ENCODE assay signal across 8 cellular contexts in the genomic region with DNA sequence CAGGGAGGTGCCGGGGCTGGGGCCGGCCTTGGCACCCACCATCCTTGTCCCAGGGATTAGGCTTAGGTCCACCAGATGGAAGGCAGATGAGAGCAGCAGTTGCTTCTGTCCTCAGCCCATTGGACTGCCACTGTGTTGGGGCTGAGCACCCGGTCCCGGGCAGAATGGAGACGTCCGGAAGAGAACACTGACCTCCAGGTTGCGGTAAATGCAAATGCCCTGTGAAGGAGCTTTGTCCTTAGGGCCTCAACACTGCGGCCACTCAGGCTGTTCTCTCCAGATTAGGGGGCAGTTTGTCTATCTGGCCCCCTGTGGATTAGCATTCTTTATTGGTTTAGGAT. TPM values are rescaled to one million over a fixed set of nuclear protein-coding genes. Genes with fewer than 3 reads are reported as not detected.
DNase-seq lines count a peak whose midpoint lies in the region; ATAC-seq and TF ChIP-seq lines count a peak whose summit lies in the region.

SERINC4 (minus strand) TSS at position 276 of the 341 bp plus-strand sequence; CDS start at position 42, 234 bp downstream.

- peak within 1 kb of the TSS; percentile 73 for H3K9ac ChIP-seq in MM.1S (ENCODE audit: low read length)
- peak within 1 kb of the TSS; percentile 95 for H3K9ac ChIP-seq in duodenal mucosa (ENCODE audit: low read depth in 1 of 2, low read length in 2 of 2)

- TF ChIP-seq CTCF in AG04450 (IDR thresholded peaks at IDR 0.05; ENCODE audit: low read depth, low read length) = no peak
- TF ChIP-seq CTCF in MM.1S (IDR thresholded peaks at IDR 0.05; ENCODE audit: low read length) = no peak

- peaks cover 5% of the 10 kb centered on the region for H3K4me1 ChIP-seq in MM.1S (ENCODE audit: low read length)
- peaks cover 35 to 41% of the 10 kb centered on the region in 2 donors for H3K4me1 ChIP-seq in duodenal mucosa (ENCODE audit: control insufficient read depth in 1 of 2, insufficient read depth in 2 of 2, low read length in 2 of 2)
- peaks cover 22 to 32% of the 10 kb centered on the region in 2 donors for H3K4me1 ChIP-seq in muscle layer of duodenum (ENCODE audit: control insufficient read depth in 1 of 2, insufficient read depth in 2 of 2, low read length in 2 of 2)

- peaks cover 11% of the 10 kb centered on the region; the same call in 1 of the 2 replicates for H3F3A ChIP-seq in MM.1S (ENCODE audit: insufficient read depth, low read length)

- H3K27ac ChIP-seq in AG04450 (ENCODE audit: low read depth, low read length) (peak within 1 kb of the TSS; percentile 57), MM.1S (ENCODE audit: low read length) (peak within 1 kb of the TSS; percentile 9; the same call in 1 of the 2 replicates), duodenal mucosa (ENCODE audit: low read depth, low read length) (peak within 1 kb of the TSS; percentile 89), muscle layer of duodenum (ENCODE audit: low read length) (peak within 1 kb of the TSS; percentile 98)

- no peaks in the 10 kb centered on the region for H4K20me1 ChIP-seq in MM.1S (ENCODE audit: insufficient read depth, low read length)

- H3K27me3 ChIP-seq in AG04450 (ENCODE audit: control insufficient read depth, insufficient read depth, low read length) (no peaks in the 10 kb centered on the region), MM.1S (replicated peaks; ENCODE audit: insufficient read depth, low read length) (no peaks in the 10 kb centered on the region), duodenal mucosa (ENCODE audit: control insufficient read depth in 1 of 2, insufficient read depth in 2 of 2, low read length in 2 of 2) (no peaks in the 10 kb centered on the region), muscle layer of duodenum (ENCODE audit: low read depth, low read length) (no peaks in the 10 kb centered on the region)

- peaks cover 4% of the 10 kb centered on the region for H3K36me3 ChIP-seq in MM.1S (replicated peaks; ENCODE audit: insufficient read depth, low read length)
- H3K36me3 ChIP-seq in duodenal mucosa (ENCODE audit: control insufficient read depth in 1 of 2, insufficient read depth in 2 of 2, low read length in 2 of 2) = peaks cover 16 to 47% of the 10 kb centered on the region in 2 donors
- peaks cover 42 to 57% of the 10 kb centered on the region in 2 donors for H3K36me3 ChIP-seq in muscle layer of duodenum (ENCODE audit: control insufficient read depth in 1 of 2, insufficient read depth in 2 of 2, low read length in 2 of 2)

- no peak for DNase-seq in AG04450 (ENCODE audit: low read depth, low spot score)
- DNase-seq in MM.1S = no peak
- DNase-seq in stimulated activated CD4-positive, alpha-beta T cell treated with anti-CD3 and anti-CD28 coated beads, Interleukin-4, amount 100 ng/mL, for 4 hours = no peak
- no peak for DNase-seq in NCI-H1436 treated with DMSO at 0.1 percent for 48 hours (lab: John Stamatoyannopoulos, UW)

- H2AFZ ChIP-seq in MM.1S (ENCODE audit: low read length) = peak within 1 kb of the TSS; percentile 61

- H3K79me2 ChIP-seq in MM.1S (ENCODE audit: low read length) = peaks cover 23% of the 10 kb centered on the region

- POLR2A ChIA-PET in AG04450 (lab: Yijun Ruan, JAX) = interaction anchor here (0.7 to 2.0 kb wide), 6 partner anchors 10 to 737 kb away, joined by 3 to 18 read pairs (median 7); partner anchors contain the start of genes EIF3J, ELL3 and MFAP1

- H3K9me2 ChIP-seq in MM.1S (replicated peaks; ENCODE audit: insufficient read depth, low read length) = no peaks in the 10 kb centered on the region

- H3K9me3 ChIP-seq in AG04450 (ENCODE audit: control insufficient read depth, insufficient read depth, low read length) = peaks cover 3% of the 10 kb centered on the region; the same call in 1 of the 2 replicates
- H3K9me3 ChIP-seq in MM.1S (replicated peaks; ENCODE audit: insufficient read depth, low read length) = no peaks in the 10 kb centered on the region
- H3K9me3 ChIP-seq in duodenal mucosa (ENCODE audit: control insufficient read depth in 1 of 2, low read length in 2 of 2) = no peaks in the 10 kb centered on the region
- no peaks in the 10 kb centered on the region for H3K9me3 ChIP-seq in muscle layer of duodenum (ENCODE audit: control insufficient read depth in 1 of 2, low read length in 2 of 2)

- H3K4me2 ChIP-seq in MM.1S (ENCODE audit: low read depth, low read length) = peak within 1 kb of the TSS; percentile 59

- CTCF ChIA-PET in AG04450 (lab: Charles Lee) = no interaction called here

- H3K4me3 ChIP-seq in AG04450 (ENCODE audit: low read depth, low read length) (peak within 1 kb of the TSS; percentile 97), MM.1S (ENCODE audit: low read length) (peak within 1 kb of the TSS; percentile 78), duodenal mucosa (ENCODE audit: low read depth in 1 of 2, low read length in 2 of 2) (peak within 1 kb of the TSS; percentile 94 to 98), muscle layer of duodenum (ENCODE audit: low read depth in 1 of 2, low read length in 2 of 2) (peak within 1 kb of the TSS; percentile 96 to 98)

- ATAC-seq in GM18867 (IDR thresholded peaks at IDR 0.05; ENCODE audit: unreplicated experiment) (no peak), GM18511 (IDR thresholded peaks at IDR 0.05; ENCODE audit: unreplicated experiment) (no peak)

RNA-seq across cellular contexts. Expression of gene SERINC4, which starts in this region (rescaled TPM):
- polyA plus RNA-seq in AG04450 (2011; rRNA removed) = 0.05 TPM in 1 of 2 replicates, not detected in the other
- not detected in 2 replicates for polyA minus RNA-seq in AG04450 (2011; rRNA and poly(A)+ RNA removed)

Comparison
In these comparisons a context has a peak if more than half of its experiments do, and no peak if none do; other contexts are left out.
1. H3K27ac ChIP-seq: peak in every context shown above with its lines; median percentile 98 in muscle layer of duodenum; 89 in duodenal mucosa; 57 in AG04450; 9 in MM.1S.